In the genomic region with DNA sequence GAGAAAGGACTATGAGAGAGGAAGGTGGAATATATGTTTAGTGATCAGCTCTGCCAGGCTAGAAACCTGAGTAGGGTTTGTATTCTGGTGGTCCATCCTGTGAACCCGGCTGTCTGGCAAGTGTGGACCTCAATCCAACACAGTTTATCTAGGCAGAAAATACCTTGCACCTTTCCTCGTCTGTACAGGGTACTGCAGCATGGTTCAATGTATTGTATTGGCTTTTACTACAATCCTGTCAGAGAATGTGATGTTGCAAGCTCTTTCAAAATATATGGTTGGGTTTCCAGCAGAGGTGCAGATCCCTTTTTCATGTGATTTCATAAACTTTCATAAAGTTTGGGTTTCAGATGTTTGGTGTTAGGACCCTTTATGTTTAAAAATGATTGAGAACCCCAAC, we compare ENCODE assay signal across 13 cellular contexts.
DNase-seq lines count a peak whose midpoint lies in the region; ATAC-seq and TF ChIP-seq lines count a peak whose summit lies in the region.
"Had no signal": no experiment of that assay in that cellular context is flagged by ENCODE, and none has a peak within 500 bp of the region (broad histone marks: within the 10 kb centered on the region; RNA-seq: fewer than 3 reads in every experiment).

No MANE protein-coding gene starts in this region.

- H3K27ac Mint-ChIP-seq in activated CD4-positive, alpha-beta T cell treated with anti-CD3 and anti-CD28 coated beads, Interleukin-2, amount 10 ng/mL, durations not matched to agents 24 days and 14 days = peak overlapping the region; percentile 97
- H3K27ac Mint-ChIP-seq in activated naive CD8-positive, alpha-beta T cell treated with anti-CD3 and anti-CD28 coated beads, Interleukin-2, amount 50 U/mL, for 24 hours = peak overlapping the region; percentile 99
- H3K27ac Mint-ChIP-seq: H9 had no signal

- H3K9me3 Mint-ChIP-seq in activated CD4-positive, alpha-beta T cell treated with anti-CD3 and anti-CD28 coated beads, Interleukin-2, amount 10 ng/mL, durations not matched to agents 24 days and 14 days = no peaks in the 10 kb centered on the region
- H3K9me3 Mint-ChIP-seq in activated naive CD8-positive, alpha-beta T cell treated with anti-CD3 and anti-CD28 coated beads, Interleukin-2, amount 50 U/mL, for 24 hours = no peaks in the 10 kb centered on the region
- H3K9me3 Mint-ChIP-seq: H9 had no signal

- DNase-seq in activated CD4-positive, alpha-beta T cell treated with anti-CD3 and anti-CD28 coated beads, Interleukin-2, amount 10 ng/mL, durations not matched to agents 24 days and 14 days = peak; percentile 67
- no peak for DNase-seq in activated CD4-positive, alpha-beta T cell treated with anti-CD3 and anti-CD28 coated beads for 1 hour
- peak; percentile 24 for DNase-seq in NAMALWA (ENCODE audit: low spot score)
- DNase-seq in activated naive CD8-positive, alpha-beta T cell treated with anti-CD3 and anti-CD28 coated beads, Interleukin-2, amount 50 U/mL, for 24 hours = no peak
- no peak for DNase-seq in spleen
- no peak for DNase-seq in HT-29 (ENCODE audit: low spot score)
- no peak for DNase-seq in NCI-H446 (lab: John Stamatoyannopoulos, UW)
- DNase-seq in coronary artery (ENCODE audit: low spot score) = no peak
- DNase-seq: glutamatergic neuron, H9, NCI-H1092, retina, uterus had no signal

- no peaks in the 10 kb centered on the region for H3K27me3 ChIP-seq in spleen (replicated peaks in 1 of 7)
- H3K27me3 ChIP-seq: uterus had no signal

- H3K4me3 ChIP-seq in spleen = peak overlapping the region in 7 of 8 donors; percentile 1 to 62 (median 34)
- H3K4me3 ChIP-seq in coronary artery = no peak overlapping the region
- H3K4me3 ChIP-seq: uterus had no signal

- peaks cover 55% of the 10 kb centered on the region for H3K4me1 Mint-ChIP-seq in activated CD4-positive, alpha-beta T cell treated with anti-CD3 and anti-CD28 coated beads, Interleukin-2, amount 10 ng/mL, durations not matched to agents 24 days and 14 days
- peaks cover 85% of the 10 kb centered on the region for H3K4me1 Mint-ChIP-seq in activated naive CD8-positive, alpha-beta T cell treated with anti-CD3 and anti-CD28 coated beads, Interleukin-2, amount 50 U/mL, for 24 hours
- H3K4me1 Mint-ChIP-seq: H9 had no signal

- no peak for ATAC-seq in activated naive CD8-positive, alpha-beta T cell treated with anti-CD3 and anti-CD28 coated beads, Interleukin-2, amount 50 U/mL, for 24 hours

- no peak for TF ChIP-seq POLR2A in spleen (IDR thresholded peaks at IDR 0.05)

- peaks cover 0 to 24% (median 4%) of the 10 kb centered on the region in 6 donors for H3K36me3 ChIP-seq in spleen
- H3K36me3 ChIP-seq: uterus had no signal

- peak overlapping the region; percentile 54 to 97 (median 92) for H3K27ac ChIP-seq in spleen
- H3K27ac ChIP-seq in coronary artery = no peak overlapping the region
- H3K27ac ChIP-seq: uterus had no signal

- H3K27me3 Mint-ChIP-seq in activated CD4-positive, alpha-beta T cell treated with anti-CD3 and anti-CD28 coated beads, Interleukin-2, amount 10 ng/mL, durations not matched to agents 24 days and 14 days = no peaks in the 10 kb centered on the region
- H3K27me3 Mint-ChIP-seq in activated naive CD8-positive, alpha-beta T cell treated with anti-CD3 and anti-CD28 coated beads, Interleukin-2, amount 50 U/mL, for 24 hours = peaks cover 2% of the 10 kb centered on the region

- peak overlapping the region; percentile 80 for H3K4me3 Mint-ChIP-seq in activated CD4-positive, alpha-beta T cell treated with anti-CD3 and anti-CD28 coated beads, Interleukin-2, amount 10 ng/mL, durations not matched to agents 24 days and 14 days
- H3K4me3 Mint-ChIP-seq in activated naive CD8-positive, alpha-beta T cell treated with anti-CD3 and anti-CD28 coated beads, Interleukin-2, amount 50 U/mL, for 24 hours = peak overlapping the region; percentile 88
- H3K4me3 Mint-ChIP-seq: H9 had no signal

- H3K36me3 Mint-ChIP-seq in activated CD4-positive, alpha-beta T cell treated with anti-CD3 and anti-CD28 coated beads, Interleukin-2, amount 10 ng/mL, durations not matched to agents 24 days and 14 days (ENCODE audit: low read depth) = peaks cover 14% of the 10 kb centered on the region
- H3K36me3 Mint-ChIP-seq in activated naive CD8-positive, alpha-beta T cell treated with anti-CD3 and anti-CD28 coated beads, Interleukin-2, amount 50 U/mL, for 24 hours (ENCODE audit: low read depth) = peaks cover 41% of the 10 kb centered on the region

- TF ChIP-seq CTCF in spleen (IDR thresholded peaks at IDR 0.05 in 8 of 11, conservative IDR thresholded peaks at IDR 0.05 in 3 of 11) (no peak), coronary artery (IDR thresholded peaks at IDR 0.05) (no peak)

- WGBS in spleen, 5 donors = 38 to 71% (median 53%) methylated on average over 2 of the region's 2 CpGs

- no peaks in the 10 kb centered on the region for H3K9me3 ChIP-seq in spleen
- H3K9me3 ChIP-seq: uterus had no signal

- peaks cover 46 to 100% (median 92%) of the 10 kb centered on the region in 6 donors for H3K4me1 ChIP-seq in spleen
- H3K4me1 ChIP-seq: uterus had no signal

- intact Hi-C loops in activated CD4-positive, alpha-beta T cell treated with anti-CD3 and anti-CD28 coated beads, Interleukin-2, amount 10 ng/mL, durations not matched to agents 24 days and 14 days (cut with micrococcal nuclease) = loop anchor here (5.0 to 10.0 kb wide), 7 partner anchors 195 to 875 kb away; a partner anchor contains a TSS
- intact Hi-C loops in spleen (cut with DNase I; ENCODE audit: low total_unique reads) = no loop called here

Comparison
In these comparisons a context has a peak if more than half of its experiments do, and no peak if none do; other contexts are left out.
1. DNase-seq: peak in activated CD4-positive, alpha-beta T cell treated with anti-CD3 and anti-CD28 coated beads, Interleukin-2, amount 10 ng/mL, durations not matched to agents 24 days and 14 days (single experiment) and NAMALWA (single experiment); none in activated CD4-positive, alpha-beta T cell treated with anti-CD3 and anti-CD28 coated beads for 1 hour (single experiment), activated naive CD8-positive, alpha-beta T cell treated with anti-CD3 and anti-CD28 coated beads, Interleukin-2, amount 50 U/mL, for 24 hours (single experiment), spleen (single experiment), HT-29 (single experiment), NCI-H446 (0 of 2) and coronary artery (single experiment).
2. H3K27ac ChIP-seq: peak in spleen (8 of 8); none in coronary artery (0 of 2).